In the genomic region with DNA sequence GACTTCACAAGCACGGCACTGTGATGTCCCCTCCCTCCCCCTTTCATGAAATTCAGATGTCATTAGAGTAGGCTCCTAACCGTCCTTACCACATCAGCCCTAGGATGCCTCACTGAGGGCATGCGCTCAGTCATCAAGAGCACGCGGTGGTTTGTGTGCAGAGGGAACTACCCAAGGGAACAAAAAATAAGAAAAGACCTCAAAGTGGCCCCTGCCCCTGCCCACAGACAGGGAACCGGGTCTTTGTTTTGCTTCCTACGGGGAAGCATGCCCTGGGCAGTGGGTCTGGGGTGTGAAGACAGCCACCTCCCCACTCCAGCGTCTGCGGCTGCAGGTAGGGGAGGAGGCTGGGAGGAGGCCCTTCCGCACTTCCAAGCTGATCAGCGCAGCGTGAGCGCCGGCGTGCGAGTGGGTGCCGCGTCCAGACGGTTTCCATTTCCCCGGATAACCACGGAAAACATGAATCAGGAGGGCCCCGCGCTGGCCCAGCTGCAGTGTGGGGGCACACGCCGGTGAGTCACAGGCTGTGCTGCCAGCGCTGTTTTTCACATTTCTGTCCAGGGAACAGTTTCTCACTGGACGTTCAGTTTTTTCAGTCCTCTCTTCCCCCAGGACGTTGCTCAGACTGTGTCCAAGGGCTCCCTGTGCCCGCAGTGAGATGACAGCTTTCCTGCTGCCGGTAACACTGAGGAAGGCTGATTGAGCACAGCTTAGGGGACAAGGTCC, we compare ENCODE assay signal across 1 cellular context.
A peak's percentile ranks its signal among the peaks of the same experiment; 100 is the strongest.
TF ChIP-seq lines count a peak whose summit lies in the region.

No MANE protein-coding gene starts in this region.

TF ChIP-seq in GM12878, 131 proteins besides CTCF, POLR2A, EP300 and RAD21 (continued from another document):
- peak; percentile 86 for TF ChIP-seq ZNF687 (IDR thresholded peaks at IDR 0.05)
